ENCODE assay signal across 8 cellular contexts in genomic region chr16:84511180-84511800, GRCh38. TPM values are rescaled to one million over a fixed set of nuclear protein-coding genes. Genes with fewer than 3 reads are reported as not detected.
DNase-seq lines count a peak whose midpoint lies in the region; ATAC-seq and TF ChIP-seq lines count a peak whose summit lies in the region.

No MANE protein-coding gene starts in this region.

- peak; percentile 85 for TF ChIP-seq CTCF in AG04449 (IDR thresholded peaks at IDR 0.05; ENCODE audit: insufficient read depth, low read length, missing control alignments)
- peak; percentile 92 for TF ChIP-seq CTCF in activated B cell treated with CpG ODN at 0.5 μM for 24 hours (IDR thresholded peaks at IDR 0.05)

- no peak overlapping the region for H3K4me3 ChIP-seq in AG04449 (ENCODE audit: low read depth, low read length)

- H3K4me1 Mint-ChIP-seq in activated B cell treated with CpG ODN at 0.5 μM for 24 hours, result peaks cover 59% of the 10 kb centered on the region

- CTCF ChIA-PET in AG04449 (lab: Yijun Ruan, JAX), result interaction anchor here (0.7 to 12.3 kb wide), 43 partner anchors 9 to 460 kb away, joined by 3 to 446 read pairs (median 5); partner anchors contain the start of genes COTL1 and KLHL36
- CTCF ChIA-PET in activated B cell treated with CpG ODN at 0.5 μM for 24 hours (lab: Charles Lee), result interaction anchor here (0.7 to 11.1 kb wide), 19 partner anchors 8 to 235 kb away, joined by 3 to 166 read pairs (median 4); no protein-coding TSS in a partner anchor

- intact Hi-C loops in activated B cell treated with CpG ODN at 0.5 μM for 24 hours (cut with micrococcal nuclease), result loop anchor here (1.0 kb wide), 4 partner anchors 107 to 227 kb away; partner anchors contain the start of gene COTL1

- no peaks in the 10 kb centered on the region for H3K27me3 Mint-ChIP-seq in activated B cell treated with CpG ODN at 0.5 μM for 24 hours

- ATAC-seq in activated B cell treated with CpG ODN at 0.5 μM for 24 hours (ENCODE audit: low read depth), result peak; percentile 26
- no peak for ATAC-seq in GM18858 (IDR thresholded peaks at IDR 0.05; ENCODE audit: unreplicated experiment)

- peak; percentile 36 for DNase-seq in AG04449 (ENCODE audit: low read depth, low spot score)
- peak; percentile 86 for DNase-seq in H4 (ENCODE audit: low spot score)
- DNase-seq in NCI-H2196 treated with DMSO at 0.1 percent for 48 hours (lab: John Stamatoyannopoulos, UW; ENCODE audit: unreplicated experiment), result peak; percentile 9
- DNase-seq in activated B cell treated with CpG ODN at 0.5 μM for 24 hours, result peak; percentile 80
- peak; percentile 82 to 87 for DNase-seq in T47D (ENCODE audit: low read depth in 1 of 2, low spot score in 1 of 2)
- peak; percentile 95 for DNase-seq in inferior parietal cortex (ENCODE audit: extremely low spot score)
- peak; percentile 69 to 89 (median 75) for DNase-seq in stimulated activated CD4-positive, alpha-beta T cell treated with anti-CD3 and anti-CD28 coated beads, Interleukin-12 subunit alpha, Interleukin-12 subunit beta, amount 100 ng/mL, for 48 hours (ENCODE audit: low read depth in 2 of 3, low spot score in 1 of 3)

- H3K9me3 Mint-ChIP-seq in activated B cell treated with CpG ODN at 0.5 μM for 24 hours, result no peaks in the 10 kb centered on the region

- H3K4me3 Mint-ChIP-seq in activated B cell treated with CpG ODN at 0.5 μM for 24 hours, result peak overlapping the region; percentile 19

- POLR2A ChIA-PET in AG04449 (lab: Yijun Ruan, JAX), result interaction anchor here (0.6 to 0.8 kb wide), 2 partner anchors 34 to 107 kb away, joined by 3 read pairs; partner anchors contain the start of gene COTL1
- POLR2A ChIA-PET in activated B cell treated with CpG ODN at 0.5 μM for 24 hours (lab: Charles Lee), result interaction anchor here (0.7 to 5.7 kb wide), 12 partner anchors 51 to 219 kb away, joined by 3 to 82 read pairs (median 5); partner anchors contain the start of gene COTL1

- H3K27ac Mint-ChIP-seq in activated B cell treated with CpG ODN at 0.5 μM for 24 hours, result peak overlapping the region; percentile 68

- no peaks in the 10 kb centered on the region for H3K36me3 Mint-ChIP-seq in activated B cell treated with CpG ODN at 0.5 μM for 24 hours (ENCODE audit: low read depth)

- in situ Hi-C loops in T47D (cut with HindIII; ENCODE audit: low pct_unique_long_range_greater_than_20kb, low sequenced_read_pairs), result no loop called here

RNA-seq across cellular contexts. Expression of gene MEAK7, which starts 6.8 kb away (rescaled TPM):
- 5.3 and 5.5 TPM in 2 replicates for total RNA-seq in H4 (2014; rRNA removed; shearing (Covaris generic))
- total RNA-seq in activated B cell treated with CpG ODN at 0.5 μM for 24 hours, result 9.8 and 15.0 TPM in 2 replicates

Comparison
In these comparisons a context has a peak if more than half of its experiments do, and no peak if none do; other contexts are left out.
1. DNase-seq: peak in every context shown above with its lines; median percentile 95 in inferior parietal cortex; 86 in H4; 84 in T47D; 80 in activated B cell treated with CpG ODN at 0.5 μM for 24 hours; 75 in stimulated activated CD4-positive, alpha-beta T cell treated with anti-CD3 and anti-CD28 coated beads, Interleukin-12 subunit alpha, Interleukin-12 subunit beta, amount 100 ng/mL, for 48 hours; 36 in AG04449; 9 in NCI-H2196 treated with DMSO at 0.1 percent for 48 hours.